In genomic region chr4:10181745-10182445, GRCh38 we compare ENCODE assay signal across 1 cellular context.
TF ChIP-seq lines count a peak whose summit lies in the region.

No MANE protein-coding gene starts in this region.

TF ChIP-seq in IMR-90, 13 proteins besides CTCF, POLR2A, EP300 and RAD21:
- TF ChIP-seq FOS (IDR thresholded peaks at IDR 0.05; ENCODE audit: low read depth, low read length) (no peak), CEBPB (IDR thresholded peaks at IDR 0.05; ENCODE audit: low read depth, low read length) (0 out of 2 replicates have a peak, but pooled peaks have one; percentile 35)
